In genomic region chr14:95515523-95516517, GRCh38 we compare ENCODE assay signal across 8 cellular contexts.
DNase-seq lines count a peak whose midpoint lies in the region; ATAC-seq, FAIRE-seq and TF ChIP-seq lines count a peak whose summit lies in the region.

No MANE protein-coding gene starts in this region.

- peak overlapping the region; percentile 86 for H3K27ac Mint-ChIP-seq in T-helper 2 cell treated with Interferon-gamma antibody and Interleukin-4, amounts not matched to agents 5 μg/mL and 100 μg/mL, for 36 hours

- H3K4me3 Mint-ChIP-seq in T-helper 2 cell treated with Interferon-gamma antibody and Interleukin-4, amounts not matched to agents 5 μg/mL and 100 μg/mL, for 36 hours, result peak overlapping the region; percentile 95

- in situ Hi-C loops in astrocyte of the spinal cord (cut with HindIII; ENCODE audit: low sequenced_read_pairs), result no loop called here

- DNase-seq in Kasumi-1 (lab: John Stamatoyannopoulos, UW) (peak; percentile 75 to 85), astrocyte of the spinal cord (ENCODE audit: low read depth, low spot score) (no peak), iPS-NIHi11 (ENCODE audit: low spot score) (peak; percentile 83), H54 (ENCODE audit: insufficient read length, low spot score) (no peak)
- peak; percentile 88 for DNase-seq in T-helper 2 cell treated with Interferon-gamma antibody and Interleukin-4, amounts not matched to agents 5 μg/mL and 100 μg/mL, for 36 hours (ENCODE audit: low spot score)
- DNase-seq in stimulated activated CD4-positive, alpha-beta T cell treated with anti-CD3 and anti-CD28 coated beads, Interleukin-15, amount 100 ng/mL, for 1 hour (ENCODE audit: low read depth in 1 of 2, low spot score in 1 of 2), result peak; percentile 71

- H3K4me3 ChIP-seq in GM08714 (ENCODE audit: low read length) (peak overlapping the region; percentile 65; the same call in 1 of the 2 replicates), astrocyte of the spinal cord (ENCODE audit: low read depth, low read length) (peak overlapping the region; percentile 49)

- no peak for FAIRE-seq in H54 (lab: Jason Lieb, UNC)

- peaks cover 12% of the 10 kb centered on the region for H3K36me3 Mint-ChIP-seq in T-helper 2 cell treated with Interferon-gamma antibody and Interleukin-4, amounts not matched to agents 5 μg/mL and 100 μg/mL, for 36 hours (ENCODE audit: low read depth)

- no peak for TF ChIP-seq POLR2A in H54 (IDR thresholded peaks at IDR 0.05; ENCODE audit: low read depth, low read length)

- ATAC-seq in GM21786 (IDR thresholded peaks at IDR 0.05; ENCODE audit: unreplicated experiment), result peak; percentile 71

- H3K4me1 Mint-ChIP-seq in T-helper 2 cell treated with Interferon-gamma antibody and Interleukin-4, amounts not matched to agents 5 μg/mL and 100 μg/mL, for 36 hours (ENCODE audit: low read depth), result peaks cover 52% of the 10 kb centered on the region

- peak; percentile 35 for TF ChIP-seq CTCF in astrocyte of the spinal cord (IDR thresholded peaks at IDR 0.05; ENCODE audit: low read depth, low read length)

- no peaks in the 10 kb centered on the region for H3K9me3 Mint-ChIP-seq in T-helper 2 cell treated with Interferon-gamma antibody and Interleukin-4, amounts not matched to agents 5 μg/mL and 100 μg/mL, for 36 hours

- no peaks in the 10 kb centered on the region for H3K27me3 Mint-ChIP-seq in T-helper 2 cell treated with Interferon-gamma antibody and Interleukin-4, amounts not matched to agents 5 μg/mL and 100 μg/mL, for 36 hours (ENCODE audit: low read depth)

Comparison
In these comparisons a context has a peak if more than half of its experiments do, and no peak if none do; other contexts are left out.
1. DNase-seq: peak in Kasumi-1 (2 of 2), T-helper 2 cell treated with Interferon-gamma antibody and Interleukin-4, amounts not matched to agents 5 μg/mL and 100 μg/mL, for 36 hours (single experiment), iPS-NIHi11 (single experiment) and stimulated activated CD4-positive, alpha-beta T cell treated with anti-CD3 and anti-CD28 coated beads, Interleukin-15, amount 100 ng/mL, for 1 hour (2 of 2); none in astrocyte of the spinal cord (single experiment) and H54 (single experiment).